ENCODE assay signal across 1 cellular context in genomic region chr14:99603471-99603933, GRCh38.
TF ChIP-seq lines count a peak whose summit lies in the region.

No MANE protein-coding gene starts in this region.

TF ChIP-seq in HepG2, 621 proteins besides CTCF, POLR2A, EP300 and RAD21 (continued from another document and continues in another):
- TF ChIP-seq, protein P1, sequence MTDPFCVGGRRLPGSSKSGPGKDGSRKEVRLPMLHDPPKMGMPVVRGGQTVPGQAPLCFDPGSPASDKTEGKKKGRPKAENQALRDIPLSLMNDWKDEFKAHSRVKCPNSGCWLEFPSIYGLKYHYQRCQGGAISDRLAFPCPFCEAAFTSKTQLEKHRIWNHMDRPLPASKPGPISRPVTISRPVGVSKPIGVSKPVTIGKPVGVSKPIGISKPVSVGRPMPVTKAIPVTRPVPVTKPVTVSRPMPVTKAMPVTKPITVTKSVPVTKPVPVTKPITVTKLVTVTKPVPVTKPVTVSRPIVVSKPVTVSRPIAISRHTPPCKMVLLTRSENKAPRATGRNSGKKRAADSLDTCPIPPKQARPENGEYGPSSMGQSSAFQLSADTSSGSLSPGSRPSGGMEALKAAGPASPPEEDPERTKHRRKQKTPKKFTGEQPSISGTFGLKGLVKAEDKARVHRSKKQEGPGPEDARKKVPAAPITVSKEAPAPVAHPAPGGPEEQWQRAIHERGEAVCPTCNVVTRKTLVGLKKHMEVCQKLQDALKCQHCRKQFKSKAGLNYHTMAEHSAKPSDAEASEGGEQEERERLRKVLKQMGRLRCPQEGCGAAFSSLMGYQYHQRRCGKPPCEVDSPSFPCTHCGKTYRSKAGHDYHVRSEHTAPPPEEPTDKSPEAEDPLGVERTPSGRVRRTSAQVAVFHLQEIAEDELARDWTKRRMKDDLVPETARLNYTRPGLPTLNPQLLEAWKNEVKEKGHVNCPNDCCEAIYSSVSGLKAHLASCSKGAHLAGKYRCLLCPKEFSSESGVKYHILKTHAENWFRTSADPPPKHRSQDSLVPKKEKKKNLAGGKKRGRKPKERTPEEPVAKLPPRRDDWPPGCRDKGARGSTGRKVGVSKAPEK (CRISPR knock-in tag; IDR thresholded peaks at IDR 0.05; ENCODE audit: borderline replicate concordance), result no peak
- TF ChIP-seq, protein P2, sequence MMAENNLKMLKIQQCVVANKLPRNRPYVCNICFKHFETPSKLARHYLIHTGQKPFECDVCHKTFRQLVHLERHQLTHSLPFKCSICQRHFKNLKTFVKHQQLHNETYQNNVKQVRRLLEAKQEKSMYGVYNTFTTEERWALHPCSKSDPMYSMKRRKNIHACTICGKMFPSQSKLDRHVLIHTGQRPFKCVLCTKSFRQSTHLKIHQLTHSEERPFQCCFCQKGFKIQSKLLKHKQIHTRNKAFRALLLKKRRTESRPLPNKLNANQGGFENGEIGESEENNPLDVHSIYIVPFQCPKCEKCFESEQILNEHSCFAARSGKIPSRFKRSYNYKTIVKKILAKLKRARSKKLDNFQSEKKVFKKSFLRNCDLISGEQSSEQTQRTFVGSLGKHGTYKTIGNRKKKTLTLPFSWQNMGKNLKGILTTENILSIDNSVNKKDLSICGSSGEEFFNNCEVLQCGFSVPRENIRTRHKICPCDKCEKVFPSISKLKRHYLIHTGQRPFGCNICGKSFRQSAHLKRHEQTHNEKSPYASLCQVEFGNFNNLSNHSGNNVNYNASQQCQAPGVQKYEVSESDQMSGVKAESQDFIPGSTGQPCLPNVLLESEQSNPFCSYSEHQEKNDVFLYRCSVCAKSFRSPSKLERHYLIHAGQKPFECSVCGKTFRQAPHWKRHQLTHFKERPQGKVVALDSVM (CRISPR knock-in tag; IDR thresholded peaks at IDR 0.05), result peak; percentile 61; the same call in 1 of the 2 replicates
- TF ChIP-seq RXRA (CRISPR knock-in tag; IDR thresholded peaks at IDR 0.05) (peak; percentile 32; the same call in 1 of the 2 replicates), MIER3 (CRISPR knock-in tag; IDR thresholded peaks at IDR 0.05; ENCODE audit: borderline replicate concordance) (no peak), BCL6 (CRISPR knock-in tag; IDR thresholded peaks at IDR 0.05) (peak; percentile 18; the same call in 1 of the 2 replicates), ATF7 (IDR thresholded peaks at IDR 0.05) (no peak), ATF7 (CRISPR knock-in tag; IDR thresholded peaks at IDR 0.05) (0 out of 2 replicates have a peak, but pooled peaks have one; percentile 53), ZNF367 (CRISPR knock-in tag; IDR thresholded peaks at IDR 0.05; ENCODE audit: borderline replicate concordance) (peak; percentile 94; the same call in 1 of the 2 replicates), ZNF777 (CRISPR knock-in tag; IDR thresholded peaks at IDR 0.05) (peak; percentile 95), ZNF296 (CRISPR knock-in tag; conservative IDR thresholded peaks at IDR 0.05) (0 out of 2 replicates have a peak, but pooled peaks have one; percentile 76), ZNF550 (CRISPR knock-in tag; IDR thresholded peaks at IDR 0.05; ENCODE audit: borderline replicate concordance) (peak; percentile 70; the same call in 1 of the 2 replicates), NAIF1 (CRISPR knock-in tag; IDR thresholded peaks at IDR 0.05; ENCODE audit: borderline replicate concordance) (no peak; the same call in 1 of the 2 replicates), ZNF142 (CRISPR knock-in tag; IDR thresholded peaks at IDR 0.05) (peak; percentile 98), SP5 (CRISPR knock-in tag; IDR thresholded peaks at IDR 0.05; ENCODE audit: borderline replicate concordance, low read depth) (no peak), ZZZ3 (CRISPR knock-in tag; IDR thresholded peaks at IDR 0.05; ENCODE audit: borderline replicate concordance) (0 out of 2 replicates have a peak, but pooled peaks have one; percentile 25), FOSL1 (CRISPR knock-in tag; IDR thresholded peaks at IDR 0.05; ENCODE audit: borderline replicate concordance) (peak; percentile 59; the same call in 1 of the 2 replicates), ZNF263 (CRISPR knock-in tag; IDR thresholded peaks at IDR 0.05) (peak; percentile 88), ZNF749 (CRISPR knock-in tag; IDR thresholded peaks at IDR 0.05; ENCODE audit: borderline replicate concordance) (peak; percentile 95), SMARCC2 (IDR thresholded peaks at IDR 0.05) (no peak), KDM2A (CRISPR knock-in tag; IDR thresholded peaks at IDR 0.05; ENCODE audit: borderline replicate concordance, low read depth) (0 out of 2 replicates have a peak, but pooled peaks have one; percentile 41), TCF12 (IDR thresholded peaks at IDR 0.05) (no peak), TCF12 (CRISPR knock-in tag; IDR thresholded peaks at IDR 0.05) (peak; percentile 43; the same call in 1 of the 2 replicates), MAF1 (CRISPR knock-in tag; IDR thresholded peaks at IDR 0.05; ENCODE audit: borderline replicate concordance) (no peak), ARID5B (CRISPR knock-in tag; IDR thresholded peaks at IDR 0.05) (peak; percentile 39), HOXA5 (CRISPR knock-in tag; IDR thresholded peaks at IDR 0.05) (peak; percentile 80)
- TF ChIP-seq, protein P3, sequence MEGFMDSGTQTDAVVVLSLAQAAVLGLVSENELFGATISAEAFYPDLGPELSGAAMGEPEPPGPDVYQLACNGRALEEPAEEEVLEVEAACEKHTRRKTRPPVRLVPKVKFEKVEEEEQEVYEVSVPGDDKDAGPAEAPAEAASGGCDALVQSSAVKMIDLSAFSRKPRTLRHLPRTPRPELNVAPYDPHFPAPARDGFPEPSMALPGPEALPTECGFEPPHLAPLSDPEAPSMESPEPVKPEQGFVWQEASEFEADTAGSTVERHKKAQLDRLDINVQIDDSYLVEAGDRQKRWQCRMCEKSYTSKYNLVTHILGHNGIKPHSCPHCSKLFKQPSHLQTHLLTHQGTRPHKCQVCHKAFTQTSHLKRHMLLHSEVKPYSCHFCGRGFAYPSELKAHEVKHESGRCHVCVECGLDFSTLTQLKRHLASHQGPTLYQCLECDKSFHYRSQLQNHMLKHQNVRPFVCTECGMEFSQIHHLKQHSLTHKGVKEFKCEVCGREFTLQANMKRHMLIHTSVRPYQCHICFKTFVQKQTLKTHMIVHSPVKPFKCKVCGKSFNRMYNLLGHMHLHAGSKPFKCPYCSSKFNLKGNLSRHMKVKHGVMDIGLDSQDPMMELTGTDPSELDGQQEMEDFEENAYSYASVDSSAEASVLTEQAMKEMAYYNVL (CRISPR knock-in tag; IDR thresholded peaks at IDR 0.05; ENCODE audit: borderline replicate concordance), result no peak
- TF ChIP-seq, protein P4, sequence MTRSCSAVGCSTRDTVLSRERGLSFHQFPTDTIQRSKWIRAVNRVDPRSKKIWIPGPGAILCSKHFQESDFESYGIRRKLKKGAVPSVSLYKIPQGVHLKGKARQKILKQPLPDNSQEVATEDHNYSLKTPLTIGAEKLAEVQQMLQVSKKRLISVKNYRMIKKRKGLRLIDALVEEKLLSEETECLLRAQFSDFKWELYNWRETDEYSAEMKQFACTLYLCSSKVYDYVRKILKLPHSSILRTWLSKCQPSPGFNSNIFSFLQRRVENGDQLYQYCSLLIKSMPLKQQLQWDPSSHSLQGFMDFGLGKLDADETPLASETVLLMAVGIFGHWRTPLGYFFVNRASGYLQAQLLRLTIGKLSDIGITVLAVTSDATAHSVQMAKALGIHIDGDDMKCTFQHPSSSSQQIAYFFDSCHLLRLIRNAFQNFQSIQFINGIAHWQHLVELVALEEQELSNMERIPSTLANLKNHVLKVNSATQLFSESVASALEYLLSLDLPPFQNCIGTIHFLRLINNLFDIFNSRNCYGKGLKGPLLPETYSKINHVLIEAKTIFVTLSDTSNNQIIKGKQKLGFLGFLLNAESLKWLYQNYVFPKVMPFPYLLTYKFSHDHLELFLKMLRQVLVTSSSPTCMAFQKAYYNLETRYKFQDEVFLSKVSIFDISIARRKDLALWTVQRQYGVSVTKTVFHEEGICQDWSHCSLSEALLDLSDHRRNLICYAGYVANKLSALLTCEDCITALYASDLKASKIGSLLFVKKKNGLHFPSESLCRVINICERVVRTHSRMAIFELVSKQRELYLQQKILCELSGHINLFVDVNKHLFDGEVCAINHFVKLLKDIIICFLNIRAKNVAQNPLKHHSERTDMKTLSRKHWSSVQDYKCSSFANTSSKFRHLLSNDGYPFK (CRISPR knock-in tag; IDR thresholded peaks at IDR 0.05; ENCODE audit: borderline replicate concordance), result no peak
- TF ChIP-seq, protein P5, sequence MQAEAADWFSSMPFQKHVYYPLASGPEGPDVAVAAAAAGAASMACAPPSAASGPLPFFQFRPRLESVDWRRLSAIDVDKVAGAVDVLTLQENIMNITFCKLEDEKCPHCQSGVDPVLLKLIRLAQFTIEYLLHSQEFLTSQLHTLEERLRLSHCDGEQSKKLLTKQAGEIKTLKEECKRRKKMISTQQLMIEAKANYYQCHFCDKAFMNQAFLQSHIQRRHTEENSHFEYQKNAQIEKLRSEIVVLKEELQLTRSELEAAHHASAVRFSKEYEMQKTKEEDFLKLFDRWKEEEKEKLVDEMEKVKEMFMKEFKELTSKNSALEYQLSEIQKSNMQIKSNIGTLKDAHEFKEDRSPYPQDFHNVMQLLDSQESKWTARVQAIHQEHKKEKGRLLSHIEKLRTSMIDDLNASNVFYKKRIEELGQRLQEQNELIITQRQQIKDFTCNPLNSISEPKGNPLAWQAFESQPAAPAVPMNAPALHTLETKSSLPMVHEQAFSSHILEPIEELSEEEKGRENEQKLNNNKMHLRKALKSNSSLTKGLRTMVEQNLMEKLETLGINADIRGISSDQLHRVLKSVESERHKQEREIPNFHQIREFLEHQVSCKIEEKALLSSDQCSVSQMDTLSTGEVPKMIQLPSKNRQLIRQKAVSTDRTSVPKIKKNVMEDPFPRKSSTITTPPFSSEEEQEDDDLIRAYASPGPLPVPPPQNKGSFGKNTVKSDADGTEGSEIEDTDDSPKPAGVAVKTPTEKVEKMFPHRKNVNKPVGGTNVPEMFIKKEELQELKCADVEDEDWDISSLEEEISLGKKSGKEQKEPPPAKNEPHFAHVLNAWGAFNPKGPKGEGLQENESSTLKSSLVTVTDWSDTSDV (CRISPR knock-in tag; IDR thresholded peaks at IDR 0.05), result 0 out of 2 replicates have a peak, but pooled peaks have one; percentile 73
- TF ChIP-seq, protein P6, sequence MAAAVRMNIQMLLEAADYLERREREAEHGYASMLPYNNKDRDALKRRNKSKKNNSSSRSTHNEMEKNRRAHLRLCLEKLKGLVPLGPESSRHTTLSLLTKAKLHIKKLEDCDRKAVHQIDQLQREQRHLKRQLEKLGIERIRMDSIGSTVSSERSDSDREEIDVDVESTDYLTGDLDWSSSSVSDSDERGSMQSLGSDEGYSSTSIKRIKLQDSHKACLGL (CRISPR knock-in tag; IDR thresholded peaks at IDR 0.05), result peak; percentile 98
